In the genomic region with DNA sequence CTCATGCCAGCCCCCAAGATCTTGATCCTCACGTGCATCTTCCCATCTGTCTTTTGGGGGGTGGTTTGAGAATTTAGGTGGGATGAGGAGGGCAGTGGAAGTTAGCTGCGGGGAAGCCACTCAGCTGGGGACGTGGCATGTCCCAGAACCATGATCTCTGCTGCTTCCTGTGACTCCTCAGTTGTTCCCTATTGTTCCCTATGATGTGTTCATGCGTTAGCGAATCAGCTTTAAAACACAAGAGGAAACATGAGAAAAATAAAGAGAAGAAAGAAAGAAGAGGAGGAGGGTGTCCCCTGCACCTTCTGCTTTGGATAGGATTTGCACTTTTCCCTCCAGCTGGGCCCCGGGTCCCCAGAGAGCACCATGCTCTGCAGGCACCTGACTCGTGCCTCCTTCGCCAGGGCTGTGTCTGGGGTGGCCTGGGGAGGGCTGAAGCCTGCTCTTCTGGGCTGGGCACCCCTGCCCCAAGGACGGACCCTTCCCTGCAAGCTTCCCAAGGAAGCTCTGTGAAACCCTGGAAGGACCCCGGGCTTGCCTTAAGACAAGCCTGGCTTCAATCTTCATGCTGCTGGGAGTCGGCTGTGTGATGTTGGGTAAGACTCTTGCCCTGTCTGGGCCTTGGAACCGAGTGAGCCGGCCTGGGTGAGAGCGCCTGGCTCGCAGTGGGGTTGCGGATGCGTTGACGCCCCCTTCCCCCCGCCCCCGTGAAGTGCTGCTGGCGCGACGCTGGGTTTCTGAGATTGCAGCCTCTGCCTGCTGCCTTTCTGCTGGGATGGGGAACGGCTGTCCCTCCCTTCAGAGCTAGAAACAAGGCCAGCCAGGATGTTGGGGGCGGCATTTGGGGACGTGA, we compare ENCODE assay signal across 1 cellular context.
TF ChIP-seq lines count a peak whose summit lies in the region.

No MANE protein-coding gene starts in this region.

TF ChIP-seq in SK-N-SH, 30 proteins besides CTCF, POLR2A, EP300 and RAD21 (continued from another document):
- TF ChIP-seq, protein P1, sequence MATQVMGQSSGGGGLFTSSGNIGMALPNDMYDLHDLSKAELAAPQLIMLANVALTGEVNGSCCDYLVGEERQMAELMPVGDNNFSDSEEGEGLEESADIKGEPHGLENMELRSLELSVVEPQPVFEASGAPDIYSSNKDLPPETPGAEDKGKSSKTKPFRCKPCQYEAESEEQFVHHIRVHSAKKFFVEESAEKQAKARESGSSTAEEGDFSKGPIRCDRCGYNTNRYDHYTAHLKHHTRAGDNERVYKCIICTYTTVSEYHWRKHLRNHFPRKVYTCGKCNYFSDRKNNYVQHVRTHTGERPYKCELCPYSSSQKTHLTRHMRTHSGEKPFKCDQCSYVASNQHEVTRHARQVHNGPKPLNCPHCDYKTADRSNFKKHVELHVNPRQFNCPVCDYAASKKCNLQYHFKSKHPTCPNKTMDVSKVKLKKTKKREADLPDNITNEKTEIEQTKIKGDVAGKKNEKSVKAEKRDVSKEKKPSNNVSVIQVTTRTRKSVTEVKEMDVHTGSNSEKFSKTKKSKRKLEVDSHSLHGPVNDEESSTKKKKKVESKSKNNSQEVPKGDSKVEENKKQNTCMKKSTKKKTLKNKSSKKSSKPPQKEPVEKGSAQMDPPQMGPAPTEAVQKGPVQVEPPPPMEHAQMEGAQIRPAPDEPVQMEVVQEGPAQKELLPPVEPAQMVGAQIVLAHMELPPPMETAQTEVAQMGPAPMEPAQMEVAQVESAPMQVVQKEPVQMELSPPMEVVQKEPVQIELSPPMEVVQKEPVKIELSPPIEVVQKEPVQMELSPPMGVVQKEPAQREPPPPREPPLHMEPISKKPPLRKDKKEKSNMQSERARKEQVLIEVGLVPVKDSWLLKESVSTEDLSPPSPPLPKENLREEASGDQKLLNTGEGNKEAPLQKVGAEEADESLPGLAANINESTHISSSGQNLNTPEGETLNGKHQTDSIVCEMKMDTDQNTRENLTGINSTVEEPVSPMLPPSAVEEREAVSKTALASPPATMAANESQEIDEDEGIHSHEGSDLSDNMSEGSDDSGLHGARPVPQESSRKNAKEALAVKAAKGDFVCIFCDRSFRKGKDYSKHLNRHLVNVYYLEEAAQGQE (IDR thresholded peaks at IDR 0.05; ENCODE audit: low read depth, low read length): no peak
- no peak for TF ChIP-seq MEF2A (IDR thresholded peaks at IDR 0.05; ENCODE audit: borderline replicate concordance, low read depth)
- no peak for TF ChIP-seq NRF1 (IDR thresholded peaks at IDR 0.05; ENCODE audit: low read depth, low read length)
- TF ChIP-seq, protein P2, sequence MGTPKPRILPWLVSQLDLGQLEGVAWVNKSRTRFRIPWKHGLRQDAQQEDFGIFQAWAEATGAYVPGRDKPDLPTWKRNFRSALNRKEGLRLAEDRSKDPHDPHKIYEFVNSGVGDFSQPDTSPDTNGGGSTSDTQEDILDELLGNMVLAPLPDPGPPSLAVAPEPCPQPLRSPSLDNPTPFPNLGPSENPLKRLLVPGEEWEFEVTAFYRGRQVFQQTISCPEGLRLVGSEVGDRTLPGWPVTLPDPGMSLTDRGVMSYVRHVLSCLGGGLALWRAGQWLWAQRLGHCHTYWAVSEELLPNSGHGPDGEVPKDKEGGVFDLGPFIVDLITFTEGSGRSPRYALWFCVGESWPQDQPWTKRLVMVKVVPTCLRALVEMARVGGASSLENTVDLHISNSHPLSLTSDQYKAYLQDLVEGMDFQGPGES (IDR thresholded peaks at IDR 0.05; ENCODE audit: low read depth, low read length): no peak
- TF ChIP-seq POLR2AphosphoS5 (IDR thresholded peaks at IDR 0.05; ENCODE audit: low read depth, low read length): no peak
